ENCODE assay signal across 20 cellular contexts in genomic region chr18:4119813-4120212, GRCh38.
DNase-seq lines count a peak whose midpoint lies in the region; ATAC-seq, FAIRE-seq and TF ChIP-seq lines count a peak whose summit lies in the region.
"Had no signal": no experiment of that assay in that cellular context is flagged by ENCODE, and none has a peak within 500 bp of the region (broad histone marks: within the 10 kb centered on the region; RNA-seq: fewer than 3 reads in every experiment).

No MANE protein-coding gene starts in this region.

- H3K9ac ChIP-seq in HUES48 (ENCODE audit: low read depth, low read length) (peak overlapping the region; percentile 52), iPS-20b (ENCODE audit: low read depth, low read length) (peak overlapping the region; percentile 78)
- H3K9ac ChIP-seq: BLaER1 treated with 17β-estradiol and CSF1 and Interleukin-3, amounts not matched to agents 10 nM and 100 nM had no signal

- H3K4me1 Mint-ChIP-seq in WTC11, result peaks cover 85% of the 10 kb centered on the region
- H3K4me1 Mint-ChIP-seq: T-cell had no signal

- no peak for ATAC-seq in WTC11
- no peak for ATAC-seq in HG03520 (IDR thresholded peaks at IDR 0.05; ENCODE audit: unreplicated experiment)
- ATAC-seq: A549, T-cell had no signal

- H3K9me3 Mint-ChIP-seq in WTC11, result peaks cover 13% of the 10 kb centered on the region
- H3K9me3 Mint-ChIP-seq: T-cell had no signal

- peaks cover 58% of the 10 kb centered on the region for H3K4me1 ChIP-seq in HUES48 (ENCODE audit: control insufficient read depth, insufficient read depth, low read length)
- peaks cover 51% of the 10 kb centered on the region for H3K4me1 ChIP-seq in iPS-20b (ENCODE audit: insufficient read depth, low read length)
- H3K4me1 ChIP-seq: A549 had no signal

- H3K4me3 ChIP-seq in HUES48 (ENCODE audit: low read depth, low read length) (peak overlapping the region; percentile 40; the same call in 1 of the 2 replicates), iPS-20b (ENCODE audit: low read length) (peak overlapping the region; percentile 50)
- H3K4me3 ChIP-seq: A549; BLaER1 treated with 17β-estradiol and CSF1 and Interleukin-3, amounts not matched to agents 10 nM and 100 nM; SK-N-MC had no signal

- TF ChIP-seq CTCF in D721Med (IDR thresholded peaks at IDR 0.05; ENCODE audit: insufficient read depth, missing control alignments) (peak; percentile 23), WTC11 (IDR thresholded peaks at IDR 0.05) (no peak)

- peaks cover 14% of the 10 kb centered on the region for H3K36me3 Mint-ChIP-seq in WTC11
- H3K36me3 Mint-ChIP-seq: T-cell had no signal

- POLR2A ChIA-PET in WTC11 (lab: Charles Lee), result interaction anchor here (1.2 kb wide), 1 partner anchor 11 kb away, joined by 4 read pairs; no protein-coding TSS in a partner anchor

- FAIRE-seq in D721Med (lab: Jason Lieb, UNC), result no peak
- FAIRE-seq: A549 had no signal

- H3K9me3 ChIP-seq in HUES48 (ENCODE audit: control insufficient read depth, insufficient read depth, low read length) (no peaks in the 10 kb centered on the region), iPS-20b (ENCODE audit: insufficient read depth, low read depth, low read length) (no peaks in the 10 kb centered on the region)
- H3K9me3 ChIP-seq: A549; BLaER1 treated with 17β-estradiol and CSF1 and Interleukin-3, amounts not matched to agents 10 nM and 100 nM had no signal

- H3K4me3 Mint-ChIP-seq in WTC11, result peak overlapping the region; percentile 40
- H3K4me3 Mint-ChIP-seq: T-cell had no signal

- H3K27ac ChIP-seq in HUES48 (ENCODE audit: low read depth, low read length) (peak overlapping the region; percentile 96), iPS-20b (ENCODE audit: low read length) (peak overlapping the region; percentile 69)
- H3K27ac ChIP-seq: A549; BLaER1 treated with 17β-estradiol and CSF1 and Interleukin-3, amounts not matched to agents 10 nM and 100 nM; SK-N-MC had no signal

- H3K36me3 ChIP-seq in HUES48 (ENCODE audit: control insufficient read depth, insufficient read depth, low read length), result no peaks in the 10 kb centered on the region
- H3K36me3 ChIP-seq in iPS-20b (ENCODE audit: insufficient read depth, low read depth, low read length), result no peaks in the 10 kb centered on the region
- H3K36me3 ChIP-seq: BLaER1 treated with 17β-estradiol and CSF1 and Interleukin-3, amounts not matched to agents 10 nM and 100 nM had no signal

- peak overlapping the region; percentile 88 for H3K27ac Mint-ChIP-seq in WTC11
- H3K27ac Mint-ChIP-seq: T-cell had no signal

- H3K27me3 ChIP-seq in HUES48 (ENCODE audit: control insufficient read depth, insufficient read depth, low read length) (no peaks in the 10 kb centered on the region), iPS-20b (ENCODE audit: insufficient read depth, low read length) (no peaks in the 10 kb centered on the region)
- H3K27me3 ChIP-seq: BLaER1 treated with 17β-estradiol and CSF1 and Interleukin-3, amounts not matched to agents 10 nM and 100 nM had no signal

- DNase-seq in D721Med (ENCODE audit: insufficient read length, low spot score) (no peak), WTC11 (ENCODE audit: low spot score) (no peak), SKM-1 treated with dmso at 0.1 percent for 144 hours (lab: John Stamatoyannopoulos, UW; ENCODE audit: unreplicated experiment) (no peak), C1 segment of cervical spinal cord (lab: John Stamatoyannopoulos, UW) (no peak), H4 (ENCODE audit: low spot score) (no peak)
- DNase-seq: DND-41; MM.1S; NCI-H1092; NCI-H1436 treated with DMSO at 0.1 percent for 48 hours; NCI-H2029; NK-92 treated with Interleukin-12 subunit alpha and Interleukin-12 subunit beta, amount 100 ng/mL, for 24 hours; OCI-M1; SHP77; T-cell had no signal

- CTCF ChIA-PET in WTC11 (lab: Charles Lee), result interaction anchor here (1.0 to 4.1 kb wide), 8 partner anchors 9 to 937 kb away, joined by 3 to 48 read pairs (median 4); no protein-coding TSS in a partner anchor

- H3K27me3 Mint-ChIP-seq in WTC11 (ENCODE audit: low read depth), result no peaks in the 10 kb centered on the region

TF ChIP-seq in WTC11, 78 proteins besides CTCF, POLR2A, EP300 and RAD21:
- TF ChIP-seq NR1H2 (CRISPR knock-in tag; IDR thresholded peaks at IDR 0.05) (no peak), ZBTB43 (CRISPR knock-in tag; IDR thresholded peaks at IDR 0.05) (no peak), NR3C1 (CRISPR knock-in tag; conservative IDR thresholded peaks at IDR 0.05; ENCODE audit: low read depth) (no peak), STAT6 (CRISPR knock-in tag; conservative IDR thresholded peaks at IDR 0.05; ENCODE audit: low read depth) (no peak), E2F1 (CRISPR knock-in tag; IDR thresholded peaks at IDR 0.05) (no peak), MYBL2 (CRISPR knock-in tag; IDR thresholded peaks at IDR 0.05) (no peak), ZSCAN18 (CRISPR knock-in tag; IDR thresholded peaks at IDR 0.05) (no peak), ELF4 (CRISPR knock-in tag; IDR thresholded peaks at IDR 0.05; ENCODE audit: low read depth) (no peak), NFATC4 (CRISPR knock-in tag; IDR thresholded peaks at IDR 0.05) (no peak), ZNF317 (CRISPR knock-in tag; IDR thresholded peaks at IDR 0.05; ENCODE audit: borderline replicate concordance, low read depth) (no peak), ZNF671 (CRISPR knock-in tag; IDR thresholded peaks at IDR 0.05) (no peak), TP53 (CRISPR knock-in tag; IDR thresholded peaks at IDR 0.05) (no peak), ZNF232 (CRISPR knock-in tag; IDR thresholded peaks at IDR 0.05) (no peak), PRRX2 (CRISPR knock-in tag; IDR thresholded peaks at IDR 0.05) (no peak), FOXJ3 (CRISPR knock-in tag; IDR thresholded peaks at IDR 0.05; ENCODE audit: borderline replicate concordance) (no peak), NFE2L1 (CRISPR knock-in tag; IDR thresholded peaks at IDR 0.05) (no peak), MAX (CRISPR knock-in tag; IDR thresholded peaks at IDR 0.05) (no peak), ZNF396 (CRISPR knock-in tag; IDR thresholded peaks at IDR 0.05; ENCODE audit: borderline replicate concordance) (no peak)
TF ChIP-seq in WTC11: peak in this region for 0.
